In genomic region chr7:127107601-127108007, GRCh38 we compare ENCODE assay signal across 1 cellular context.
TF ChIP-seq lines count a peak whose summit lies in the region.

No MANE protein-coding gene starts in this region.

TF ChIP-seq in K562, 482 proteins besides CTCF, POLR2A, EP300 and RAD21 (continued from another document and continues in another):
- no peak for TF ChIP-seq ZNF280B (CRISPR knock-in tag; IDR thresholded peaks at IDR 0.05)
- TF ChIP-seq MGA (IDR thresholded peaks at IDR 0.05) = no peak
- TF ChIP-seq ZNF354B (CRISPR knock-in tag; IDR thresholded peaks at IDR 0.05) = no peak
- no peak for TF ChIP-seq PCBP2 (IDR thresholded peaks at IDR 0.05; ENCODE audit: low read depth, low read length, poor library complexity, severe bottlenecking)
- TF ChIP-seq ZBTB34 (CRISPR knock-in tag; IDR thresholded peaks at IDR 0.05) = no peak
- TF ChIP-seq MEF2D (tag; conservative IDR thresholded peaks at IDR 0.05; ENCODE audit: low read depth) = 0 out of 2 replicates have a peak, but pooled peaks have one; percentile 43
- no peak; the same call in 1 of the 2 replicates for TF ChIP-seq FOXP1 (CRISPR knock-in tag; IDR thresholded peaks at IDR 0.05)
- no peak for TF ChIP-seq ETV6 (IDR thresholded peaks at IDR 0.05; ENCODE audit: borderline replicate concordance in 1 of 2, low read depth in 2 of 2, low read length in 1 of 2)
- no peak for TF ChIP-seq ETV6 (CRISPR knock-in tag; IDR thresholded peaks at IDR 0.05; ENCODE audit: borderline replicate concordance)
- no peak for TF ChIP-seq PREB (CRISPR knock-in tag; IDR thresholded peaks at IDR 0.05)
- TF ChIP-seq DACH1 (IDR thresholded peaks at IDR 0.05; ENCODE audit: partially characterized antibody) = no peak
- peak; percentile 93 for TF ChIP-seq PRMT5 (CRISPR knock-in tag; IDR thresholded peaks at IDR 0.05)
- TF ChIP-seq SREBF1 (IDR thresholded peaks at IDR 0.05; ENCODE audit: borderline replicate concordance, low read depth, low read length) = no peak
- TF ChIP-seq JUNB (CRISPR knock-in tag; conservative IDR thresholded peaks at IDR 0.05) = no peak
- no peak for TF ChIP-seq CTBP1 (IDR thresholded peaks at IDR 0.05; ENCODE audit: borderline replicate concordance)
- no peak for TF ChIP-seq ZFP1 (CRISPR knock-in tag; IDR thresholded peaks at IDR 0.05)
- no peak for TF ChIP-seq E4F1 (CRISPR knock-in tag; IDR thresholded peaks at IDR 0.05; ENCODE audit: borderline replicate concordance)
- TF ChIP-seq TFE3 (CRISPR knock-in tag; IDR thresholded peaks at IDR 0.05) = no peak
- peak; percentile 30 to 68; a peak in 2 of 3 replicates for TF ChIP-seq CBX3 (IDR thresholded peaks at IDR 0.05; ENCODE audit: borderline replicate concordance in 1 of 2, low read length in 2 of 2)
- TF ChIP-seq KLF13 (tag; IDR thresholded peaks at IDR 0.05; ENCODE audit: borderline replicate concordance, low read depth) = no peak
- no peak for TF ChIP-seq PRDM10 (IDR thresholded peaks at IDR 0.05; ENCODE audit: partially characterized antibody)
- no peak for TF ChIP-seq ZNF347 (CRISPR knock-in tag; IDR thresholded peaks at IDR 0.05; ENCODE audit: low read depth)
- TF ChIP-seq FOXJ3 (CRISPR knock-in tag; IDR thresholded peaks at IDR 0.05) = no peak
- peak; percentile 62 to 86; a peak in 3 of 4 replicates for TF ChIP-seq TEAD1 (CRISPR knock-in tag; IDR thresholded peaks at IDR 0.05)
- no peak for TF ChIP-seq HMGN3 (IDR thresholded peaks at IDR 0.05; ENCODE audit: borderline replicate concordance, extremely low read depth, insufficient read length, low read depth, low read length)
- TF ChIP-seq ZFX (CRISPR knock-in tag; IDR thresholded peaks at IDR 0.05) = no peak
